In the genomic region with DNA sequence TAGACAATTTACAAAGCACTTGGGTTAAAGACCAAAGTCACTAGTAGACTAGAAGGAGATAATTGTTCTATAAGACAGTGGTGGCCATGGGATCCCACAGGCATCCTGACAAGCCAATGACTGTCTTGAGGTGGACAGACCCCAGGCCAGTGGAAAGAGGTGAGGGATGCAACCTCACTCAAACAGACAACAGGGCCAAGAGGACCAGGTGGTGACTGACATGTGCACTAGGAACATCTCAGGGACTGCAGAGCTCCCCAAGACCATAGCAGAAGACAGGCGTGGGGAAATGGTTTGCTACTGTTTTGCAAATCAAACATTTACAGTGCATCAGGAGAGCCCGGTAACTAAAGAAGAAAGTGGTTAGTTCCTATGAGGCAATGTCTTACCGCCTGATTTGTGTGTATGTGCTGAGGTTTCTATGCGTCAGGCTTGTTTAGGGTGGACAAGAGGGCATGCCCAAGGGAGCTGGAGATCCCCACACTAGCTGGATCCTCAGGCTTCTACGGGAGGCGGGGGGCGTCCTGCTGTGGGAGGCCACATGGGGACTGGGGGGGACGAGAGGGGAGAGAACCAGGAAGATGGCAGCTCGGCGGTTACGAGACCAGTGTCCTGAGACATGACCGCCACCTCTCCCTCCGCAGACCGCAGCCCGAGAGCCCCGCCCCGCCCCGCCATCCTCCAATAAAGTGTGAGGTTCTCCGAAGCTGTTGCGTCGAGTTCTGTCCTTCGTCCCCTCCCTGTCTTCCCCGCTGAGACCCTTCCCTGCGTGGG, we compare ENCODE assay signal across 8 cellular contexts. TPM values are rescaled to one million over a fixed set of nuclear protein-coding genes. Genes with fewer than 3 reads are reported as not detected.
DNase-seq lines count a peak whose midpoint lies in the region; FAIRE-seq and TF ChIP-seq lines count a peak whose summit lies in the region.

No MANE protein-coding gene starts in this region.

- peaks cover 4 to 5% of the 10 kb centered on the region in 2 donors for H3K4me1 ChIP-seq in breast epithelium
- no peaks in the 10 kb centered on the region for H3K4me1 ChIP-seq in keratinocyte (ENCODE audit: control insufficient read depth, extremely low read depth, insufficient read depth, low read length)

- H3K9me1 ChIP-seq in keratinocyte (ENCODE audit: control insufficient read depth, extremely low read depth, insufficient read depth, low read length), result no peaks in the 10 kb centered on the region

- no peaks in the 10 kb centered on the region for H4K20me1 ChIP-seq in keratinocyte (ENCODE audit: control insufficient read depth, extremely low read depth, insufficient read depth, low read length)

- intact Hi-C loops in breast epithelium (cut with DNase I; ENCODE audit: low total_unique reads), result loop anchor here (5.0 kb wide), 1 partner anchor 72 kb away; no protein-coding TSS in a partner anchor

- DNase-seq in GM06990 (ENCODE audit: extremely low read depth, insufficient read length) (no peak), H4 (ENCODE audit: low spot score) (peak; percentile 68), Kasumi-1 (lab: John Stamatoyannopoulos, UW) (peak; percentile 62 to 67), T-helper 2 cell (peak; percentile 10 to 81 (median 31)), breast epithelium (ENCODE audit: low spot score in 2 of 2) (peak; percentile 70 to 86), keratinocyte (ENCODE audit: low read depth, low spot score) (no peak), NCI-H226 (no peak)
- DNase-seq in stimulated activated CD4-positive, alpha-beta T cell treated with anti-CD3 and anti-CD28 coated beads, Interleukin-1b, Interleukin-23, amount 100 ng/mL, for 48 hours, result peak; percentile 64

- TF ChIP-seq POLR2A in breast epithelium (IDR thresholded peaks at IDR 0.05), result no peak

- TF ChIP-seq CTCF in GM06990 (IDR thresholded peaks at IDR 0.05; ENCODE audit: insufficient read depth, low read length, poor library complexity, severe bottlenecking) (no peak), breast epithelium (IDR thresholded peaks at IDR 0.05) (no peak), keratinocyte (optimal IDR thresholded peaks at IDR 0.05 in 1 of 3, IDR thresholded peaks at IDR 0.05 in 1 of 3, conservative IDR thresholded peaks at IDR 0.05 in 1 of 3; ENCODE audit: extremely low read depth in 1 of 3, insufficient read depth in 2 of 3, low read length in 3 of 3) (no peak)

- dilution Hi-C loops in keratinocyte (cut with MboI; ENCODE audit: extremely low pct_ligation_motif_present, low sequenced_read_pairs), result no loop called here

- H3K4me2 ChIP-seq in keratinocyte (ENCODE audit: control insufficient read depth, extremely low read depth, insufficient read depth, low read depth, low read length), result peak overlapping the region; percentile 92

- H3K9me3 ChIP-seq in breast epithelium (no peaks in the 10 kb centered on the region), keratinocyte (ENCODE audit: control insufficient read depth, low read depth, low read length) (no peaks in the 10 kb centered on the region)

- H3K9ac ChIP-seq in keratinocyte (ENCODE audit: control insufficient read depth, extremely low read depth, insufficient read depth, low read length), result peak overlapping the region; percentile 76

- no peak for FAIRE-seq in keratinocyte (lab: Jason Lieb, UNC)

- H2AFZ ChIP-seq in keratinocyte (ENCODE audit: control insufficient read depth, low read length), result peak overlapping the region; percentile 82

- H3K79me2 ChIP-seq in keratinocyte (ENCODE audit: control insufficient read depth, insufficient read depth, low read length), result peaks cover 14% of the 10 kb centered on the region

- H3K27me3 ChIP-seq in GM06990 (replicated peaks; ENCODE audit: control insufficient read depth, insufficient read depth, low read length) (no peaks in the 10 kb centered on the region), breast epithelium (no peaks in the 10 kb centered on the region), keratinocyte (ENCODE audit: control insufficient read depth, extremely low read depth, insufficient read depth, low read length) (no peaks in the 10 kb centered on the region)

- H3K36me3 ChIP-seq in GM06990 (ENCODE audit: control insufficient read depth, insufficient read depth, low read length) (peaks cover 11% of the 10 kb centered on the region), breast epithelium (no peaks in the 10 kb centered on the region), keratinocyte (ENCODE audit: control insufficient read depth in 2 of 2, extremely low read depth in 1 of 2, insufficient read depth in 2 of 2, low read length in 2 of 2) (peaks cover 20% of the 10 kb centered on the region in 2 experiments)

- H3K4me3 ChIP-seq in GM06990 (replicated peaks; ENCODE audit: low read depth, low read length) (peak overlapping the region; percentile 86), breast epithelium (peak overlapping the region; percentile 82 to 91 (median 88)), keratinocyte (ENCODE audit: control insufficient read depth in 2 of 3, extremely low read depth in 1 of 3, insufficient read depth in 2 of 3, low read depth in 1 of 3, low read length in 3 of 3) (peak overlapping the region; percentile 77 to 85 (median 85))

- peak overlapping the region; percentile 93 to 94 for H3K27ac ChIP-seq in breast epithelium
- peak overlapping the region; percentile 52 for H3K27ac ChIP-seq in keratinocyte (ENCODE audit: control insufficient read depth, insufficient read depth, low read length)

RNA-seq across cellular contexts. Expression of a gene that starts 0.6 kb away (rescaled TPM):
- total RNA-seq in H4 (2014; rRNA removed; shearing (Covaris generic)), result 78.0 and 80.0 TPM in 2 replicates
- total RNA-seq in breast epithelium, result 10 to 100 TPM; 34.4 to 50.8 (median 44.9) TPM
- 29.8 to 37.4 TPM (median 33.0 TPM) in 3 replicates for polyA plus RNA-seq in keratinocyte
- polyA plus RNA-seq in keratinocyte (2011; ENCODE audit: low read depth), result 8.5 TPM
- polyA plus RNA-seq in keratinocyte (2011; cell fraction: cytosol; rRNA removed), result 15.4 and 35.1 TPM in 2 replicates
- 12.1 and 17.0 TPM in 2 replicates for polyA plus RNA-seq in keratinocyte (2011; cell fraction: nucleus; rRNA removed)
- 36.1 and 49.3 TPM in 2 replicates for polyA plus RNA-seq in keratinocyte (2012; ENCODE audit: low replicate concordance)
- polyA minus RNA-seq in keratinocyte, result 9.1 to 10.3 TPM (median 9.6 TPM) in 3 replicates
- 24.7 TPM for polyA minus RNA-seq in keratinocyte (2011; cell fraction: cytosol; rRNA and poly(A)+ RNA removed)
- 7.1 and 7.8 TPM in 2 replicates for polyA minus RNA-seq in keratinocyte (2011; cell fraction: nucleus; rRNA and poly(A)+ RNA removed)

RNA-seq across cellular contexts. Expression of a gene that starts 1.8 kb away (rescaled TPM):
- not detected in 2 replicates for total RNA-seq in H4 (2014; rRNA removed; shearing (Covaris generic))
- total RNA-seq in breast epithelium, result not detected
- polyA plus RNA-seq in keratinocyte, result 0.18 TPM in 1 of 3 replicates, not detected in the others
- polyA plus RNA-seq in keratinocyte (2011; ENCODE audit: low read depth), result not detected
- polyA plus RNA-seq in keratinocyte (2011; cell fraction: cytosol; rRNA removed), result not detected in 2 replicates
- 0.24 and 0.52 TPM in 2 replicates for polyA plus RNA-seq in keratinocyte (2011; cell fraction: nucleus; rRNA removed)
- polyA plus RNA-seq in keratinocyte (2012; ENCODE audit: low replicate concordance), result 0.24 TPM in 1 of 2 replicates, not detected in the other
- not detected in 3 replicates for polyA minus RNA-seq in keratinocyte
- polyA minus RNA-seq in keratinocyte (2011; cell fraction: cytosol; rRNA and poly(A)+ RNA removed), result not detected
- 2.1 TPM in 1 of 2 replicates, not detected in the other for polyA minus RNA-seq in keratinocyte (2011; cell fraction: nucleus; rRNA and poly(A)+ RNA removed)

RNA-seq across cellular contexts. Expression of a gene that starts 26.2 kb away (rescaled TPM):
- not detected in 2 replicates for total RNA-seq in H4 (2014; rRNA removed; shearing (Covaris generic))
- 1 to 10 TPM in 1 of 3 donors, not detected in 2; 4.5 TPM for total RNA-seq in breast epithelium
- polyA plus RNA-seq in keratinocyte, result not detected in 3 replicates
- not detected for polyA plus RNA-seq in keratinocyte (2011; ENCODE audit: low read depth)
- polyA plus RNA-seq in keratinocyte (2011; cell fraction: cytosol; rRNA removed), result not detected in 2 replicates
- polyA plus RNA-seq in keratinocyte (2011; cell fraction: nucleus; rRNA removed), result not detected in 2 replicates
- polyA plus RNA-seq in keratinocyte (2012; ENCODE audit: low replicate concordance), result not detected in 2 replicates
- polyA minus RNA-seq in keratinocyte, result not detected in 3 replicates
- not detected for polyA minus RNA-seq in keratinocyte (2011; cell fraction: cytosol; rRNA and poly(A)+ RNA removed)
- polyA minus RNA-seq in keratinocyte (2011; cell fraction: nucleus; rRNA and poly(A)+ RNA removed), result not detected in 2 replicates

RNA-seq across cellular contexts. Expression of a gene that starts 39.3 kb away (rescaled TPM):
- total RNA-seq in H4 (2014; rRNA removed; shearing (Covaris generic)), result not detected in 2 replicates
- not detected for total RNA-seq in breast epithelium
- polyA plus RNA-seq in keratinocyte, result not detected in 3 replicates
- not detected for polyA plus RNA-seq in keratinocyte (2011; ENCODE audit: low read depth)
- not detected in 2 replicates for polyA plus RNA-seq in keratinocyte (2011; cell fraction: cytosol; rRNA removed)
- polyA plus RNA-seq in keratinocyte (2011; cell fraction: nucleus; rRNA removed), result not detected in 2 replicates
- polyA plus RNA-seq in keratinocyte (2012; ENCODE audit: low replicate concordance), result not detected in 2 replicates
- polyA minus RNA-seq in keratinocyte, result not detected in 3 replicates
- polyA minus RNA-seq in keratinocyte (2011; cell fraction: cytosol; rRNA and poly(A)+ RNA removed), result not detected
- not detected in 2 replicates for polyA minus RNA-seq in keratinocyte (2011; cell fraction: nucleus; rRNA and poly(A)+ RNA removed)

Comparison
In these comparisons a context has a peak if more than half of its experiments do, and no peak if none do; other contexts are left out.
1. DNase-seq: peak in H4 (single experiment), Kasumi-1 (2 of 2), T-helper 2 cell (5 of 5), breast epithelium (2 of 2) and stimulated activated CD4-positive, alpha-beta T cell treated with anti-CD3 and anti-CD28 coated beads, Interleukin-1b, Interleukin-23, amount 100 ng/mL, for 48 hours (single experiment); none in GM06990 (single experiment), keratinocyte (single experiment) and NCI-H226 (single experiment).
2. Peak in every context shown above with its lines, with median percentiles within 50 percentile points of each other: H3K4me3 ChIP-seq.